12 cellular contexts compared by ENCODE assay signal in genomic region chr15:38560456-38560926, GRCh38. TPM values are rescaled to one million over a fixed set of nuclear protein-coding genes. Genes with fewer than 3 reads are reported as not detected.
DNase-seq lines count a peak whose midpoint lies in the region; ATAC-seq lines count a peak whose summit lies in the region.
"Had no signal": no experiment of that assay in that cellular context is flagged by ENCODE, and none has a peak within 500 bp of the region (broad histone marks: within the 10 kb centered on the region; RNA-seq: fewer than 3 reads in every experiment).

No MANE protein-coding gene starts in this region.

- no peaks in the 10 kb centered on the region for H3K27me3 Mint-ChIP-seq in activated naive CD4-positive, alpha-beta T cell treated with anti-CD3 and anti-CD28 coated beads for 36 hours (ENCODE audit: low read depth)

- intact Hi-C loops in activated naive CD4-positive, alpha-beta T cell treated with anti-CD3 and anti-CD28 coated beads for 36 hours (cut with micrococcal nuclease) = loop anchor here (1.0 to 10.0 kb wide), 8 partner anchors 52 to 1224 kb away; partner anchors contain the start of genes FSIP1 and SPRED1

- H3K4me1 Mint-ChIP-seq in activated naive CD4-positive, alpha-beta T cell treated with anti-CD3 and anti-CD28 coated beads for 36 hours (ENCODE audit: low read depth) = peaks cover 75% of the 10 kb centered on the region

- ATAC-seq in HG03135 (IDR thresholded peaks at IDR 0.05; ENCODE audit: unreplicated experiment) = peak; percentile 34
- ATAC-seq in GM18520 (IDR thresholded peaks at IDR 0.05; ENCODE audit: unreplicated experiment) = no peak
- no peak for ATAC-seq in GM21737 (IDR thresholded peaks at IDR 0.05; ENCODE audit: unreplicated experiment)
- ATAC-seq in HG03045 (IDR thresholded peaks at IDR 0.05; ENCODE audit: unreplicated experiment) = no peak
- ATAC-seq: mucosa of descending colon had no signal

- peak; percentile 32 for DNase-seq in stimulated activated naive CD4-positive, alpha-beta T cell treated with Interleukin-2 at 50 U/mL for 16 hours (lab: John Stamatoyannopoulos, UW)
- no peak for DNase-seq in stimulated activated naive CD4-positive, alpha-beta T cell (lab: John Stamatoyannopoulos, UW)
- peak; percentile 63 for DNase-seq in activated naive CD4-positive, alpha-beta T cell treated with anti-CD3 and anti-CD28 coated beads for 36 hours
- no peak for DNase-seq in dedifferentiated amniotic fluid mesenchymal stem cell (ENCODE audit: extremely low spot score)
- DNase-seq: GDM1, Karpas-422, mucosa of descending colon, RPMI8226 had no signal

- H3K9me3 Mint-ChIP-seq in activated naive CD4-positive, alpha-beta T cell treated with anti-CD3 and anti-CD28 coated beads for 36 hours = no peaks in the 10 kb centered on the region

- H3K4me3 Mint-ChIP-seq in activated naive CD4-positive, alpha-beta T cell treated with anti-CD3 and anti-CD28 coated beads for 36 hours = peak overlapping the region; percentile 71

- CTCF ChIA-PET in activated naive CD4-positive, alpha-beta T cell treated with anti-CD3 and anti-CD28 coated beads for 36 hours (lab: Charles Lee) = interaction anchor here (0.9 to 9.6 kb wide), 9 partner anchors 9 to 131 kb away, joined by 3 to 352 read pairs (median 5); no protein-coding TSS in a partner anchor

- peaks cover 47% of the 10 kb centered on the region for H3K36me3 Mint-ChIP-seq in activated naive CD4-positive, alpha-beta T cell treated with anti-CD3 and anti-CD28 coated beads for 36 hours (ENCODE audit: low read depth)

- H3K27ac Mint-ChIP-seq in activated naive CD4-positive, alpha-beta T cell treated with anti-CD3 and anti-CD28 coated beads for 36 hours = peak overlapping the region; percentile 98

RNA-seq across cellular contexts. Expression of gene RASGRP1, which starts 4.1 kb away (rescaled TPM):
- 10 to 100 TPM; 44.2 to 44.9 TPM for total RNA-seq in activated naive CD4-positive, alpha-beta T cell treated with anti-CD3 and anti-CD28 coated beads for 36 hours

Comparison
In these comparisons a context has a peak if more than half of its experiments do, and no peak if none do; other contexts are left out.
1. DNase-seq: peak in stimulated activated naive CD4-positive, alpha-beta T cell treated with Interleukin-2 at 50 U/mL for 16 hours (single experiment) and activated naive CD4-positive, alpha-beta T cell treated with anti-CD3 and anti-CD28 coated beads for 36 hours (single experiment); none in stimulated activated naive CD4-positive, alpha-beta T cell (0 of 6) and dedifferentiated amniotic fluid mesenchymal stem cell (single experiment).